14 cellular contexts compared by ENCODE assay signal in genomic region chr1:89309828-89310227, GRCh38. TPM values are rescaled to one million over a fixed set of nuclear protein-coding genes. Genes with fewer than 3 reads are reported as not detected.
DNase-seq lines count a peak whose midpoint lies in the region; ATAC-seq and TF ChIP-seq lines count a peak whose summit lies in the region.
"Had no signal": no experiment of that assay in that cellular context is flagged by ENCODE, and none has a peak within 500 bp of the region (broad histone marks: within the 10 kb centered on the region; RNA-seq: fewer than 3 reads in every experiment).

No MANE protein-coding gene starts in this region.

- POLR2A ChIA-PET in CD8-positive, alpha-beta T cell (lab: Charles Lee), result interaction anchor here (1.0 to 1.7 kb wide), 5 partner anchors 13 to 50 kb away, joined by 3 to 6 read pairs (median 3); no protein-coding TSS in a partner anchor

- H3K4me3 Mint-ChIP-seq in CD8-positive, alpha-beta T cell, result peak overlapping the region; percentile 35
- peak overlapping the region; percentile 6 for H3K4me3 Mint-ChIP-seq in central memory CD8-positive, alpha-beta T cell
- H3K4me3 Mint-ChIP-seq in natural killer cell treated with Interleukin-12 subunit alpha and Interleukin-12 subunit beta and Interleukin-15 and Interleukin-18, amount 100 ng/mL, for 72 hours, result peak overlapping the region; percentile 72

- no peaks in the 10 kb centered on the region for H3K27me3 Mint-ChIP-seq in CD8-positive, alpha-beta T cell (ENCODE audit: low read depth)
- no peaks in the 10 kb centered on the region for H3K27me3 Mint-ChIP-seq in central memory CD8-positive, alpha-beta T cell
- H3K27me3 Mint-ChIP-seq in natural killer cell treated with Interleukin-12 subunit alpha and Interleukin-12 subunit beta and Interleukin-15 and Interleukin-18, amount 100 ng/mL, for 72 hours, result no peaks in the 10 kb centered on the region

- peaks cover 3% of the 10 kb centered on the region for H3K9me3 Mint-ChIP-seq in CD8-positive, alpha-beta T cell
- H3K9me3 Mint-ChIP-seq in central memory CD8-positive, alpha-beta T cell, result no peaks in the 10 kb centered on the region
- H3K9me3 Mint-ChIP-seq in natural killer cell treated with Interleukin-12 subunit alpha and Interleukin-12 subunit beta and Interleukin-15 and Interleukin-18, amount 100 ng/mL, for 72 hours, result peaks cover 7% of the 10 kb centered on the region

- no peak for DNase-seq in CD8-positive, alpha-beta T cell
- no peak for DNase-seq in central memory CD8-positive, alpha-beta T cell (ENCODE audit: low spot score in 2 of 2)
- no peak for DNase-seq in natural killer cell treated with Interleukin-12 subunit alpha and Interleukin-12 subunit beta and Interleukin-15 and Interleukin-18, amount 100 ng/mL, for 72 hours (ENCODE audit: low spot score)
- DNase-seq in SIG-M5 treated with dmso at 0.1 percent for 504 hours (lab: John Stamatoyannopoulos, UW; ENCODE audit: unreplicated experiment), result no peak
- no peak for DNase-seq in SJCRH30
- no peak for DNase-seq in NCI-H774 (lab: John Stamatoyannopoulos, UW)
- DNase-seq: brain microvascular endothelial cell, Calu3, HCEC 1CT, NCI-H187 treated with DMSO at 0.1 percent for 48 hours had no signal

- no peaks in the 10 kb centered on the region for H3K36me3 ChIP-seq in CD8-positive, alpha-beta T cell (ENCODE audit: insufficient read depth, low read length)
- no peaks in the 10 kb centered on the region for H3K36me3 ChIP-seq in KOPT-K1 (ENCODE audit: insufficient read depth, low read length)
- H3K36me3 ChIP-seq in SJCRH30, result no peaks in the 10 kb centered on the region
- H3K36me3 ChIP-seq: brain microvascular endothelial cell had no signal

- no peaks in the 10 kb centered on the region for H3K9me3 ChIP-seq in CD8-positive, alpha-beta T cell (ENCODE audit: low read length)
- H3K9me3 ChIP-seq in KOPT-K1 (ENCODE audit: insufficient read depth, low read length, poor library complexity, severe bottlenecking) (peaks cover 12% of the 10 kb centered on the region), SJCRH30 (replicated peaks) (no peaks in the 10 kb centered on the region)

- H3K4me1 ChIP-seq in CD8-positive, alpha-beta T cell (ENCODE audit: insufficient read depth, low read length), result peaks cover 39% of the 10 kb centered on the region
- H3K4me1 ChIP-seq in SJCRH30, result no peaks in the 10 kb centered on the region

- peak; percentile 40 for ATAC-seq in CD8-positive, alpha-beta T cell
- ATAC-seq in central memory CD8-positive, alpha-beta T cell (replicated peaks; ENCODE audit: extremely low read depth, poor library complexity, severe bottlenecking), result no peak
- peak in 1 of 2 donors; percentile 50 for ATAC-seq in natural killer cell treated with Interleukin-12 subunit alpha and Interleukin-12 subunit beta and Interleukin-15 and Interleukin-18, amount 100 ng/mL, for 72 hours
- ATAC-seq in GM18873 (IDR thresholded peaks at IDR 0.05; ENCODE audit: low FRiP score, unreplicated experiment), result no peak

- peak overlapping the region; percentile 90 for H3K27ac Mint-ChIP-seq in CD8-positive, alpha-beta T cell
- H3K27ac Mint-ChIP-seq in central memory CD8-positive, alpha-beta T cell (ENCODE audit: low read depth), result peak overlapping the region; percentile 94
- peak overlapping the region; percentile 94 to 100 for H3K27ac Mint-ChIP-seq in natural killer cell treated with Interleukin-12 subunit alpha and Interleukin-12 subunit beta and Interleukin-15 and Interleukin-18, amount 100 ng/mL, for 72 hours

- H3K4me3 ChIP-seq in CD8-positive, alpha-beta T cell (ENCODE audit: low read depth, low read length), result no peak overlapping the region
- H3K4me3 ChIP-seq in SJCRH30, result no peak overlapping the region

- peak overlapping the region; percentile 22 for H3K27ac ChIP-seq in CD8-positive, alpha-beta T cell (ENCODE audit: low read depth, low read length)
- H3K27ac ChIP-seq in KOPT-K1 (ENCODE audit: low read depth, low read length, poor library complexity, severe bottlenecking) (peak overlapping the region; percentile 25), SJCRH30 (no peak overlapping the region)
- H3K27ac ChIP-seq: brain microvascular endothelial cell had no signal

- no peaks in the 10 kb centered on the region for H3K27me3 ChIP-seq in CD8-positive, alpha-beta T cell (ENCODE audit: insufficient read depth, low read length)
- no peaks in the 10 kb centered on the region for H3K27me3 ChIP-seq in SJCRH30
- H3K27me3 ChIP-seq: brain microvascular endothelial cell had no signal

- H3K36me3 Mint-ChIP-seq in CD8-positive, alpha-beta T cell, result peaks cover 3% of the 10 kb centered on the region
- H3K36me3 Mint-ChIP-seq in central memory CD8-positive, alpha-beta T cell (ENCODE audit: insufficient read depth), result no peaks in the 10 kb centered on the region
- peaks cover 24% of the 10 kb centered on the region for H3K36me3 Mint-ChIP-seq in natural killer cell treated with Interleukin-12 subunit alpha and Interleukin-12 subunit beta and Interleukin-15 and Interleukin-18, amount 100 ng/mL, for 72 hours
- H3K36me3 Mint-ChIP-seq: IgD-negative memory B cell had no signal

- CTCF ChIA-PET in CD8-positive, alpha-beta T cell (lab: Charles Lee), result interaction anchor here (0.6 to 4.1 kb wide), 5 partner anchors 18 to 164 kb away, joined by 3 to 19 read pairs (median 3); no protein-coding TSS in a partner anchor

- H3K4me1 Mint-ChIP-seq in CD8-positive, alpha-beta T cell (ENCODE audit: low read depth), result peaks cover 57% of the 10 kb centered on the region
- H3K4me1 Mint-ChIP-seq in central memory CD8-positive, alpha-beta T cell, result peaks cover 34% of the 10 kb centered on the region
- H3K4me1 Mint-ChIP-seq in natural killer cell treated with Interleukin-12 subunit alpha and Interleukin-12 subunit beta and Interleukin-15 and Interleukin-18, amount 100 ng/mL, for 72 hours (ENCODE audit: low read depth in 2 of 2), result peaks cover 43 to 48% of the 10 kb centered on the region in 2 donors

- intact Hi-C loops in CD8-positive, alpha-beta T cell (cut with DNase I, micrococcal nuclease), result loop anchor here in 1 of 2 experiments (2.0 kb wide), 3 partner anchors 13 to 55 kb away; no protein-coding TSS in a partner anchor

- no peak for TF ChIP-seq CTCF in CD8-positive, alpha-beta T cell (IDR thresholded peaks at IDR 0.05)

RNA-seq across cellular contexts. Expression of gene GBP5, which starts 37.2 kb away (rescaled TPM):
- total RNA-seq in CD8-positive, alpha-beta T cell, result 100 to 1,000 TPM; 114 to 125 TPM
- 100 to 1,000 TPM; 305 to 573 TPM for total RNA-seq in natural killer cell treated with Interleukin-12 subunit alpha and Interleukin-12 subunit beta and Interleukin-15 and Interleukin-18, amount 100 ng/mL, for 72 hours
- total RNA-seq in SJCRH30 (2014; rRNA removed; shearing (Covaris generic)), result 0.08 TPM in 1 of 2 replicates, not detected in the other
- total RNA-seq: Calu3, epithelial cell of proximal tubule had no signal

RNA-seq across cellular contexts. Expression of gene GBP6, which starts 54.0 kb away (rescaled TPM):
- total RNA-seq in CD8-positive, alpha-beta T cell, result under 1 TPM; 0.14 to 0.22 TPM
- under 1 TPM; 0.19 to 0.22 TPM for total RNA-seq in natural killer cell treated with Interleukin-12 subunit alpha and Interleukin-12 subunit beta and Interleukin-15 and Interleukin-18, amount 100 ng/mL, for 72 hours
- total RNA-seq in SJCRH30 (2014; rRNA removed; shearing (Covaris generic)), result not detected in 2 replicates

Comparison
In these comparisons a context has a peak if more than half of its experiments do, and no peak if none do; other contexts are left out.
1. H3K4me3 Mint-ChIP-seq: peak in every context shown above with its lines; median percentile 72 in natural killer cell treated with Interleukin-12 subunit alpha and Interleukin-12 subunit beta and Interleukin-15 and Interleukin-18, amount 100 ng/mL, for 72 hours; 35 in CD8-positive, alpha-beta T cell; 6 in central memory CD8-positive, alpha-beta T cell.
2. RNA of gene GBP5, which starts 37.2 kb away (total RNA-seq): 305 to 573 TPM in natural killer cell treated with Interleukin-12 subunit alpha and Interleukin-12 subunit beta and Interleukin-15 and Interleukin-18, amount 100 ng/mL, for 72 hours and 114 to 125 TPM in CD8-positive, alpha-beta T cell; 0.08 TPM in SJCRH30; every median in the first group is over 100 times any median in the second.
3. Peak in every context shown above with its lines, with median percentiles within 50 percentile points of each other: H3K27ac Mint-ChIP-seq.